1 cellular context compared by ENCODE assay signal in genomic region chr6:80535914-80536565, GRCh38.
TF ChIP-seq lines count a peak whose summit lies in the region.

No MANE protein-coding gene starts in this region.

TF ChIP-seq in H1, 55 proteins besides CTCF, POLR2A, EP300 and RAD21 (continued from another document):
- no peak for TF ChIP-seq MAX (IDR thresholded peaks at IDR 0.05)
- TF ChIP-seq TBP (IDR thresholded peaks at IDR 0.05; ENCODE audit: low read depth, low read length): no peak
- TF ChIP-seq SIN3A (conservative IDR thresholded peaks at IDR 0.05 in 1 of 2, IDR thresholded peaks at IDR 0.05 in 1 of 2; ENCODE audit: low read depth in 1 of 2, low read length in 2 of 2): no peak
TF ChIP-seq in H1: peak in this region for 0.
